Comparison of ENCODE assay signal across 21 cellular contexts in genomic region chr6:83878902-83879644, GRCh38. TPM values are rescaled to one million over a fixed set of nuclear protein-coding genes. Genes with fewer than 3 reads are reported as not detected.
DNase-seq lines count a peak whose midpoint lies in the region; ATAC-seq and TF ChIP-seq lines count a peak whose summit lies in the region.
"Had no signal": no experiment of that assay in that cellular context is flagged by ENCODE, and none has a peak within 500 bp of the region (broad histone marks: within the 10 kb centered on the region; RNA-seq: fewer than 3 reads in every experiment).

No MANE protein-coding gene starts in this region.

- no peaks in the 10 kb centered on the region for H3K27me3 ChIP-seq in right cardiac atrium (ENCODE audit: control insufficient read depth, insufficient read depth)
- H3K27me3 ChIP-seq in foreskin keratinocyte: no peaks in the 10 kb centered on the region

- H3K4me1 ChIP-seq in right cardiac atrium (ENCODE audit: control insufficient read depth, insufficient read depth, low read length) (no peaks in the 10 kb centered on the region), foreskin keratinocyte (peaks cover 4% of the 10 kb centered on the region), mucosa of descending colon (ENCODE audit: low read depth) (no peaks in the 10 kb centered on the region)

- no peaks in the 10 kb centered on the region for H3K9me3 ChIP-seq in right cardiac atrium (ENCODE audit: control insufficient read depth, low read length)
- no peaks in the 10 kb centered on the region for H3K9me3 ChIP-seq in mucosa of descending colon

- TF ChIP-seq CTCF in foreskin keratinocyte (conservative IDR thresholded peaks at IDR 0.05): no peak
- no peak for TF ChIP-seq CTCF in mucosa of descending colon (IDR thresholded peaks at IDR 0.05)

- no peak overlapping the region for H3K27ac ChIP-seq in right cardiac atrium (ENCODE audit: low read length)
- no peak overlapping the region for H3K27ac ChIP-seq in foreskin keratinocyte
- H3K27ac ChIP-seq: 22Rv1, SK-N-MC had no signal

- ATAC-seq in Right ventricle myocardium inferior (peak; percentile 16), right cardiac atrium (no peak), foreskin keratinocyte (peak; percentile 21), mucosa of descending colon (peak; percentile 46), GM18511 (IDR thresholded peaks at IDR 0.05; ENCODE audit: unreplicated experiment) (no peak)
- ATAC-seq in activated CD4-positive, CD25-positive, alpha-beta regulatory T cell treated with anti-CD3 and anti-CD28 coated beads, Interleukin-2, amount 50 U/mL, for 24 hours: no peak

- H3K4me3 ChIP-seq in right cardiac atrium (ENCODE audit: low read length): no peak overlapping the region
- H3K4me3 ChIP-seq in mucosa of descending colon: no peak overlapping the region
- H3K4me3 ChIP-seq: SK-N-MC had no signal

- no peaks in the 10 kb centered on the region for H3K36me3 ChIP-seq in mucosa of descending colon (ENCODE audit: low read depth)

- DNase-seq in Right ventricle myocardium inferior (ENCODE audit: missing footprints) (no peak), right cardiac atrium (no peak), foreskin keratinocyte (no peak), mucosa of descending colon (no peak)
- DNase-seq in activated CD4-positive, CD25-positive, alpha-beta regulatory T cell (lab: John Stamatoyannopoulos, UW): no peak
- no peak for DNase-seq in central memory CD4-positive, alpha-beta T cell
- DNase-seq: AML-193, DMS79 treated with DMSO at 0.1 percent for 48 hours, GOT3, NCI-H187, NCI-H2107, NCI-H2227 treated with DMSO at 0.1 percent for 48 hours, NCI-H510A treated with DMSO at 0.1 percent for 48 hours, NCI-H774, OCI-M1, SHP77 had no signal

- 64% methylated on average over 4 of the region's 4 CpGs for WGBS in right cardiac atrium

- intact Hi-C loops in Right ventricle myocardium inferior (cut with DNase I): no loop called here
- intact Hi-C loops in right cardiac atrium (cut with DNase I): no loop called here
- intact Hi-C loops in mucosa of descending colon (cut with DNase I, micrococcal nuclease): no loop called here

RNA-seq across cellular contexts. Expression of gene CYB5R4, which starts 19.6 kb away (rescaled TPM):
- total RNA-seq in Right ventricle myocardium inferior: 15.9 TPM
- total RNA-seq in right cardiac atrium: 10 to 100 TPM; 12.0 to 16.1 (median 15.0) TPM
- polyA plus RNA-seq in right cardiac atrium: 3.9 TPM
- 20.1 and 25.7 TPM in 2 replicates for total RNA-seq in foreskin keratinocyte
- 7.5 and 13.4 TPM in 2 replicates for polyA plus RNA-seq in foreskin keratinocyte
- total RNA-seq in mucosa of descending colon: 10 to 100 TPM; 26.6 to 30.7 (median 29.0) TPM

RNA-seq across cellular contexts. Expression of gene RIPPLY2, which starts 25.9 kb away (rescaled TPM):
- total RNA-seq in Right ventricle myocardium inferior (not detected), right cardiac atrium (not detected), foreskin keratinocyte (0.65 and 1.8 TPM in 2 replicates), mucosa of descending colon (1 to 10 TPM in 1 of 3 donors, not detected in 2; 1.3 TPM)
- polyA plus RNA-seq in right cardiac atrium (0.45 TPM), foreskin keratinocyte (1.5 and 2.2 TPM in 2 replicates)
- polyA plus RNA-seq: CD14-positive monocyte had no signal

Comparison
In these comparisons a context has a peak if more than half of its experiments do, and no peak if none do; other contexts are left out.
1. ATAC-seq: peak in Right ventricle myocardium inferior (single experiment), foreskin keratinocyte (single experiment) and mucosa of descending colon (single experiment); none in right cardiac atrium (0 of 2), GM18511 (single experiment) and activated CD4-positive, CD25-positive, alpha-beta regulatory T cell treated with anti-CD3 and anti-CD28 coated beads, Interleukin-2, amount 50 U/mL, for 24 hours (0 of 2).